Comparison of ENCODE assay signal across 9 cellular contexts in genomic region chr5:59036274-59036961, GRCh38.
DNase-seq lines count a peak whose midpoint lies in the region; ATAC-seq and TF ChIP-seq lines count a peak whose summit lies in the region.
"Had no signal": no experiment of that assay in that cellular context is flagged by ENCODE, and none has a peak within 500 bp of the region (broad histone marks: within the 10 kb centered on the region; RNA-seq: fewer than 3 reads in every experiment).

No MANE protein-coding gene starts in this region.

- no peak for ATAC-seq in HG02884 (IDR thresholded peaks at IDR 0.05; ENCODE audit: unreplicated experiment)
- no peak for ATAC-seq in HG02973 (IDR thresholded peaks at IDR 0.05; ENCODE audit: unreplicated experiment)

- H3K4me3 ChIP-seq in adipocyte (ENCODE audit: low read length) = peak overlapping the region; percentile 58
- H3K4me3 ChIP-seq in WERI-Rb-1 (ENCODE audit: low read depth, low read length) = no peak overlapping the region

- H3K27me3 ChIP-seq in adipocyte (replicated peaks; ENCODE audit: control insufficient read depth, insufficient read depth, low read length) = no peaks in the 10 kb centered on the region
- peaks cover 9% of the 10 kb centered on the region for H3K27me3 ChIP-seq in WERI-Rb-1 (ENCODE audit: insufficient read depth, low read depth, severe bottlenecking)

- peaks cover 52% of the 10 kb centered on the region for H3K4me1 ChIP-seq in adipocyte (ENCODE audit: control insufficient read depth, insufficient read depth, low read length)

- H3K27ac ChIP-seq in WERI-Rb-1 = no peak overlapping the region

- no peaks in the 10 kb centered on the region for H3K9me3 ChIP-seq in adipocyte (ENCODE audit: control insufficient read depth, low read length)
- no peaks in the 10 kb centered on the region for H3K9me3 ChIP-seq in WERI-Rb-1 (ENCODE audit: severe bottlenecking)

- no peak for TF ChIP-seq CTCF in WERI-Rb-1 (IDR thresholded peaks at IDR 0.05; ENCODE audit: low read depth, low read length)

- DNase-seq in HCEC 1CT = peak; percentile 98
- peak; percentile 67 for DNase-seq in RPMI7951 (ENCODE audit: low read depth)
- peak; percentile 96 for DNase-seq in adipocyte (ENCODE audit: low read depth)
- DNase-seq in myocyte (ENCODE audit: low read depth) = peak; percentile 80
- DNase-seq in NCI-H2171 treated with DMSO at 0.1 percent for 48 hours (lab: John Stamatoyannopoulos, UW) = no peak
- no peak for DNase-seq in WERI-Rb-1
- DNase-seq: naive B cell had no signal

- H3K36me3 ChIP-seq in adipocyte (ENCODE audit: control insufficient read depth, insufficient read depth, low read length, severe bottlenecking) = no peaks in the 10 kb centered on the region
- no peaks in the 10 kb centered on the region for H3K36me3 ChIP-seq in WERI-Rb-1

- H3K9ac ChIP-seq in adipocyte (ENCODE audit: low read length) = peak overlapping the region; percentile 15

Comparison
In these comparisons a context has a peak if more than half of its experiments do, and no peak if none do; other contexts are left out.
1. DNase-seq: peak in HCEC 1CT (single experiment), RPMI7951 (single experiment), adipocyte (single experiment) and myocyte (single experiment); none in NCI-H2171 treated with DMSO at 0.1 percent for 48 hours (single experiment) and WERI-Rb-1 (single experiment).